8 cellular contexts compared by ENCODE assay signal in the genomic region with DNA sequence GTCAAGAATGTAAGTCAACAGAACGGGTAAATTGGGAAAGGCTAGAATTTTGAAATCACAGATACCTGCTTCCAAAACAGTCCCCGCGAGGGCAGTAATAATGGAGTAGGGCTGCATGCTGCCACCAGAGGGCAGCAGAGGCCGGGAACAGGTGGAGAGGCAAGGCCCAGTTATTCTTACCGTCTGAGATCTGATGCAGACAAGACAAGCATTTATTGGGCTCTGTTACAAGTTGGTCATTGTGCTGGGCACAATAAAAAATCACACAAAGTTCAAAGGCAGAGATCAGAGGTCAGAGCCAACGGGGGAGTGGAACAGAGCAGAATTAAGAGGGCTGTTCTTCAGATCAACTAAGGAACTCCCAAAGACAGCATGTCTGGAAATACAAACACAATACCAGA. TPM values are rescaled to one million over a fixed set of nuclear protein-coding genes. Genes with fewer than 3 reads are reported as not detected.
DNase-seq lines count a peak whose midpoint lies in the region; ATAC-seq and TF ChIP-seq lines count a peak whose summit lies in the region.

No MANE protein-coding gene starts in this region.

- no peaks in the 10 kb centered on the region for H3K27me3 ChIP-seq in left lung

- intact Hi-C loops in left lung (cut with DNase I) = no loop called here

- peak; percentile 84 for ATAC-seq in GM18907 (IDR thresholded peaks at IDR 0.05; ENCODE audit: unreplicated experiment)
- peak; percentile 96 for ATAC-seq in HG03280 (IDR thresholded peaks at IDR 0.05; ENCODE audit: unreplicated experiment)
- ATAC-seq in left lung = peak; percentile 100

- H3K27ac ChIP-seq in left lung = peak overlapping the region in 1 of 2 donors; percentile 42

- DNase-seq in AG08396 (ENCODE audit: low spot score) (peak; percentile 82), NCI-H510A treated with DMSO at 0.1 percent for 48 hours (lab: John Stamatoyannopoulos, UW) (peak; percentile 59), cerebellum (ENCODE audit: low spot score) (peak; percentile 84), left lung (peak; percentile 81 to 95)
- peak; percentile 87 for DNase-seq in activated CD4-positive, alpha-beta T cell treated with anti-CD3 and anti-CD28 coated beads for 48 hours
- DNase-seq in stimulated activated CD4-positive, alpha-beta T cell treated with anti-CD3 and anti-CD28 coated beads, Interleukin-4, amount 100 ng/mL, for 4 hours = peak; percentile 70 to 77

- no peaks in the 10 kb centered on the region for H3K36me3 ChIP-seq in left lung

- H3K9me3 ChIP-seq in left lung = no peaks in the 10 kb centered on the region

- H3K4me3 ChIP-seq in left lung = no peak overlapping the region

- H3K4me1 ChIP-seq in left lung = peaks cover 0 to 9% of the 10 kb centered on the region in 2 donors

- peak; percentile 87 to 95 for TF ChIP-seq CTCF in left lung (IDR thresholded peaks at IDR 0.05)

RNA-seq across cellular contexts. Expression of gene MLKL, which starts 8.8 kb away (rescaled TPM):
- total RNA-seq in cerebellum = 0.91 TPM
- total RNA-seq in left lung = 10 to 100 TPM; 17.9 to 40.5 TPM

RNA-seq across cellular contexts. Expression of gene RFWD3, which starts 42.8 kb away (rescaled TPM):
- total RNA-seq in cerebellum = 20.4 TPM
- total RNA-seq in left lung = 10 to 100 TPM; 20.7 to 26.8 TPM
